Comparison of ENCODE assay signal across 16 cellular contexts in the genomic region with DNA sequence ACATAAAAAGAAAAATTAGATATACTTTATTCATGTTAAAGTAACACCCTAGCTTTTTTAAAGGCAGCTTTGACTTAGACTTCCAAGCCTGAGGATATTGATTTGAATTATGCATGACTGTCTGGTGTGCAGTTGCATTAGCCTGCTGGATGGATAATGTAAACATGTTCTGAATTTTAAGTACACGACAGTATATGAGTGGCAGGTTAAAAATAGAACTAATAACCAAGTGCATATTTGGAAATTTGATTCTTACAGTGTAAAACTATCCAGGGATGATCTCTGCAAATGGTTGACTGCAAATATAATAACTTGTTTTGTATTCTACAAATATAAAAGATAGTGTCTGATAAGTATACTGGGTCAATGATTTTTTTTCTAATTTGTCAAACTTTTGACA.
DNase-seq lines count a peak whose midpoint lies in the region; FAIRE-seq and TF ChIP-seq lines count a peak whose summit lies in the region.
"Had no signal": no experiment of that assay in that cellular context is flagged by ENCODE, and none has a peak within 500 bp of the region (broad histone marks: within the 10 kb centered on the region; RNA-seq: fewer than 3 reads in every experiment).

No MANE protein-coding gene starts in this region.

- H4K20me1 ChIP-seq in osteoblast (ENCODE audit: insufficient read depth, low read length): no peaks in the 10 kb centered on the region
- H4K20me1 ChIP-seq: BLaER1 treated with 17β-estradiol and CSF1 and Interleukin-3, amounts not matched to agents 10 nM and 100 nM had no signal

- peak overlapping the region; percentile 53 for H3K4me3 Mint-ChIP-seq in glutamatergic neuron (ENCODE audit: unreplicated experiment)
- H3K4me3 Mint-ChIP-seq: CD4-positive, CD25-positive, alpha-beta regulatory T cell; H9 had no signal

- H3K4me2 ChIP-seq in osteoblast (ENCODE audit: insufficient read depth, low read length): no peak overlapping the region
- H3K4me2 ChIP-seq: BLaER1 treated with 17β-estradiol and CSF1 and Interleukin-3, amounts not matched to agents 10 nM and 100 nM had no signal

- H3K27me3 ChIP-seq in osteoblast (ENCODE audit: insufficient read depth, low read length): no peaks in the 10 kb centered on the region
- H3K27me3 ChIP-seq: BLaER1 treated with 17β-estradiol and CSF1 and Interleukin-3, amounts not matched to agents 10 nM and 100 nM had no signal

- H3K79me2 ChIP-seq in osteoblast (ENCODE audit: insufficient read depth, low read length): no peaks in the 10 kb centered on the region

- peaks cover under 1% of the 10 kb centered on the region for H3K36me3 Mint-ChIP-seq in glutamatergic neuron (ENCODE audit: unreplicated experiment)
- H3K36me3 Mint-ChIP-seq: CD4-positive, CD25-positive, alpha-beta regulatory T cell had no signal

- no peak overlapping the region for H3K27ac Mint-ChIP-seq in glutamatergic neuron (ENCODE audit: unreplicated experiment)
- H3K27ac Mint-ChIP-seq: CD4-positive, CD25-positive, alpha-beta regulatory T cell; H9 had no signal

- no peak overlapping the region for H3K9ac ChIP-seq in SK-N-MC (ENCODE audit: insufficient read length)
- H3K9ac ChIP-seq: BLaER1 treated with 17β-estradiol and CSF1 and Interleukin-3, amounts not matched to agents 10 nM and 100 nM had no signal

- DNase-seq in Ammon's horn (ENCODE audit: low spot score): peak; percentile 2
- peak; percentile 65 for DNase-seq in DMS 273 (lab: John Stamatoyannopoulos, UW; ENCODE audit: unreplicated experiment)
- peak; percentile 35 for DNase-seq in SK-N-MC (ENCODE audit: low read depth, low spot score)
- no peak for DNase-seq in glutamatergic neuron
- DNase-seq in urothelium cell line (ENCODE audit: low spot score): no peak
- DNase-seq in osteoblast (ENCODE audit: insufficient read length, low spot score, missing footprints): no peak
- DNase-seq in GM19240 (ENCODE audit: insufficient read length, low spot score): no peak
- DNase-seq: AML-193; CD4-positive, CD25-positive, alpha-beta regulatory T cell; DMS153; DMS79 treated with DMSO at 0.1 percent for 48 hours; EL; GOT3; H9 had no signal

- H3K36me3 ChIP-seq in SK-N-MC (ENCODE audit: insufficient read depth, low read length) (no peaks in the 10 kb centered on the region), osteoblast (ENCODE audit: insufficient read depth, low read length) (no peaks in the 10 kb centered on the region)
- H3K36me3 ChIP-seq: BLaER1 treated with 17β-estradiol and CSF1 and Interleukin-3, amounts not matched to agents 10 nM and 100 nM had no signal

- no peak for TF ChIP-seq CTCF in glutamatergic neuron (IDR thresholded peaks at IDR 0.05; ENCODE audit: partially characterized antibody, unreplicated experiment)
- no peak for TF ChIP-seq CTCF in osteoblast (IDR thresholded peaks at IDR 0.05; ENCODE audit: extremely low read depth, low read depth, low read length)

- H3K27ac ChIP-seq in SK-N-MC (peak overlapping the region; percentile 81), osteoblast (ENCODE audit: low read depth, low read length) (no peak overlapping the region)
- H3K27ac ChIP-seq: BLaER1 treated with 17β-estradiol and CSF1 and Interleukin-3, amounts not matched to agents 10 nM and 100 nM had no signal

- FAIRE-seq in urothelium cell line (lab: Jason Lieb, UNC): no peak
- FAIRE-seq: GM12891 had no signal

- H3K9me3 ChIP-seq in SK-N-MC (ENCODE audit: low read depth, low read length): no peaks in the 10 kb centered on the region; the same call in 1 of the 2 replicates
- H3K9me3 ChIP-seq in osteoblast (ENCODE audit: low read depth, low read length): no peaks in the 10 kb centered on the region

- H3K4me1 ChIP-seq in osteoblast (ENCODE audit: insufficient read depth, low read length): no peaks in the 10 kb centered on the region
- H3K4me1 ChIP-seq: BLaER1 treated with 17β-estradiol and CSF1 and Interleukin-3, amounts not matched to agents 10 nM and 100 nM had no signal

- H3K4me3 ChIP-seq in SK-N-MC (peak overlapping the region; percentile 48; the same call in 1 of the 2 replicates), osteoblast (ENCODE audit: insufficient read depth, low read length) (no peak overlapping the region)
- H3K4me3 ChIP-seq: BLaER1 treated with 17β-estradiol and CSF1 and Interleukin-3, amounts not matched to agents 10 nM and 100 nM had no signal

- H3K4me1 Mint-ChIP-seq in glutamatergic neuron (ENCODE audit: low read depth, unreplicated experiment): peaks cover 10% of the 10 kb centered on the region
- H3K4me1 Mint-ChIP-seq: CD4-positive, CD25-positive, alpha-beta regulatory T cell; H9 had no signal

- peaks cover 5% of the 10 kb centered on the region for H3K9me3 Mint-ChIP-seq in glutamatergic neuron (ENCODE audit: unreplicated experiment)

- no peak overlapping the region for H2AFZ ChIP-seq in osteoblast (ENCODE audit: low read length)

- H3K27me3 Mint-ChIP-seq in glutamatergic neuron (ENCODE audit: unreplicated experiment): peaks cover 1% of the 10 kb centered on the region
- H3K27me3 Mint-ChIP-seq: CD4-positive, CD25-positive, alpha-beta regulatory T cell had no signal

Comparison
In these comparisons a context has a peak if more than half of its experiments do, and no peak if none do; other contexts are left out.
1. DNase-seq: peak in Ammon's horn (single experiment), DMS 273 (single experiment) and SK-N-MC (single experiment); none in glutamatergic neuron (single experiment), urothelium cell line (single experiment), osteoblast (single experiment) and GM19240 (single experiment).